1 cellular context compared by ENCODE assay signal in the genomic region with DNA sequence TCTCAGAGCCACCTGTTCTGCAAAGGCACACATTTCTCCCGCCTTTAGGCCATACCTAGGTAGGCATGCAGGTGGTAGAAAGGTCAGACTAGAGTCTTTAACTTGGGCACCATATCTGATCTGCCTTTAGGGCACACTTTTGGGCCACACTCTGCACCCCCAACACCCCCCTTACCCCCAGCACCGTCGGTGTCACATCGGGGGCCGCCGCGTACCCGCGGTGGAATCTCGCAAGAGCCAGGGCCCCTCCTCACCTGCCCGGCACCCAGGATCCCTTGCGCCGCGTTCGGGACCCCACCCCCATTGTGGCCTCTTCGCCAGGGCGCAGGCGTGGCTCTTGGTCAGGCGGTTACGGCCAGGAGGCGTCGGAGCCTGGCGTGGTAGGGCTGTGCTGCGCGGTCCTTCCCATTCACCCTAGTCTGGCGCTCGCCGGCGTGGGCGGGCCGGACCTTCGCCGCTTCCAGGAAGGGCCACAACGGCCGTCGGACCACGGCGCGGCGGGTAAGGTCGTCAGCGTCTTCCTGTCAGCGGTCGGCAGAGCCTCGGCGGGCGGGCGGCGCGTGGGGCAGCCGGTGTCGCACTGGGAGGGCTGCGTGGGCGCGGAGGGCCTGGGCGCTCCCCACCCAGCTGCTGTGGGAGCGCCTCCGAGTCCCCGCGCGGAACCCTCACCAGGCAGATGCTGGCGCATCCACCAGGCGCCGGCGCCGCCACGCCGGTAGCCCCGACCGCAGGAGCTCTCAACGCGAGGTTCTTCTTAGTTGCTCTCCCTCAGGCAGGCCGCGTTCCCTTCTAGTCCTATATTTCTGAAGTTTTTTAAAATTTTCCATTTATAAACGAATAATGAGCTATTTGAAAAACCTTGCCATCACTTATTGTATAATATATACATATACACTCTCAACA.
A peak's percentile ranks its signal among the peaks of the same experiment; 100 is the strongest.
TF ChIP-seq lines count a peak whose summit lies in the region.

A gene (plus strand): TSS at position 341 of the 903 bp plus-strand sequence. CDS start 23,028 bp downstream, outside the sequence.

TF ChIP-seq in HepG2, 621 proteins besides CTCF, POLR2A, EP300 and RAD21 (continued from another document and continues in another):
- TF ChIP-seq, protein P1, sequence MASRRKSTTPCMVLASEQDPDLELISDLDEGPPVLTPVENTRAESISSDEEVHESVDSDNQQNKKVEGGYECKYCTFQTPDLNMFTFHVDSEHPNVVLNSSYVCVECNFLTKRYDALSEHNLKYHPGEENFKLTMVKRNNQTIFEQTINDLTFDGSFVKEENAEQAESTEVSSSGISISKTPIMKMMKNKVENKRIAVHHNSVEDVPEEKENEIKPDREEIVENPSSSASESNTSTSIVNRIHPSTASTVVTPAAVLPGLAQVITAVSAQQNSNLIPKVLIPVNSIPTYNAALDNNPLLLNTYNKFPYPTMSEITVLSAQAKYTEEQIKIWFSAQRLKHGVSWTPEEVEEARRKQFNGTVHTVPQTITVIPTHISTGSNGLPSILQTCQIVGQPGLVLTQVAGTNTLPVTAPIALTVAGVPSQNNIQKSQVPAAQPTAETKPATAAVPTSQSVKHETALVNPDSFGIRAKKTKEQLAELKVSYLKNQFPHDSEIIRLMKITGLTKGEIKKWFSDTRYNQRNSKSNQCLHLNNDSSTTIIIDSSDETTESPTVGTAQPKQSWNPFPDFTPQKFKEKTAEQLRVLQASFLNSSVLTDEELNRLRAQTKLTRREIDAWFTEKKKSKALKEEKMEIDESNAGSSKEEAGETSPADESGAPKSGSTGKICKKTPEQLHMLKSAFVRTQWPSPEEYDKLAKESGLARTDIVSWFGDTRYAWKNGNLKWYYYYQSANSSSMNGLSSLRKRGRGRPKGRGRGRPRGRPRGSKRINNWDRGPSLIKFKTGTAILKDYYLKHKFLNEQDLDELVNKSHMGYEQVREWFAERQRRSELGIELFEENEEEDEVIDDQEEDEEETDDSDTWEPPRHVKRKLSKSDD (CRISPR knock-in tag; IDR thresholded peaks at IDR 0.05; ENCODE audit: low read depth): peak; percentile 97
- TF ChIP-seq ZNF816 (CRISPR knock-in tag; IDR thresholded peaks at IDR 0.05; ENCODE audit: borderline replicate concordance): 0 out of 2 replicates have a peak, but pooled peaks have one; percentile 70
- TF ChIP-seq, protein P2, sequence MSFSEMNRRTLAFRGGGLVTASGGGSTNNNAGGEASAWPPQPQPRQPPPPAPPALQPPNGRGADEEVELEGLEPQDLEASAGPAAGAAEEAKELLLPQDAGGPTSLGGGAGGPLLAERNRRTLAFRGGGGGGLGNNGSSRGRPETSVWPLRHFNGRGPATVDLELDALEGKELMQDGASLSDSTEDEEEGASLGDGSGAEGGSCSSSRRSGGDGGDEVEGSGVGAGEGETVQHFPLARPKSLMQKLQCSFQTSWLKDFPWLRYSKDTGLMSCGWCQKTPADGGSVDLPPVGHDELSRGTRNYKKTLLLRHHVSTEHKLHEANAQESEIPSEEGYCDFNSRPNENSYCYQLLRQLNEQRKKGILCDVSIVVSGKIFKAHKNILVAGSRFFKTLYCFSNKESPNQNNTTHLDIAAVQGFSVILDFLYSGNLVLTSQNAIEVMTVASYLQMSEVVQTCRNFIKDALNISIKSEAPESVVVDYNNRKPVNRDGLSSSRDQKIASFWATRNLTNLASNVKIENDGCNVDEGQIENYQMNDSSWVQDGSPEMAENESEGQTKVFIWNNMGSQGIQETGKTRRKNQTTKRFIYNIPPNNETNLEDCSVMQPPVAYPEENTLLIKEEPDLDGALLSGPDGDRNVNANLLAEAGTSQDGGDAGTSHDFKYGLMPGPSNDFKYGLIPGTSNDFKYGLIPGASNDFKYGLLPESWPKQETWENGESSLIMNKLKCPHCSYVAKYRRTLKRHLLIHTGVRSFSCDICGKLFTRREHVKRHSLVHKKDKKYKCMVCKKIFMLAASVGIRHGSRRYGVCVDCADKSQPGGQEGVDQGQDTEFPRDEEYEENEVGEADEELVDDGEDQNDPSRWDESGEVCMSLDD (CRISPR knock-in tag; IDR thresholded peaks at IDR 0.05; ENCODE audit: borderline replicate concordance): 0 out of 2 replicates have a peak, but pooled peaks have one; percentile 65
- no peak for TF ChIP-seq SRF (IDR thresholded peaks at IDR 0.05; ENCODE audit: low read depth, low read length)
- peak; percentile 97 for TF ChIP-seq ZNF253 (CRISPR knock-in tag; IDR thresholded peaks at IDR 0.05; ENCODE audit: borderline replicate concordance)
- TF ChIP-seq EZH2 (conservative IDR thresholded peaks at IDR 0.05; ENCODE audit: low read depth, low read length): no peak
- peak; percentile 96 for TF ChIP-seq ZNF501 (CRISPR knock-in tag; IDR thresholded peaks at IDR 0.05)
- peak; percentile 50; the same call in 1 of the 2 replicates for TF ChIP-seq ZNF34 (CRISPR knock-in tag; IDR thresholded peaks at IDR 0.05; ENCODE audit: borderline replicate concordance)
- peak; percentile 76 for TF ChIP-seq ERF (CRISPR knock-in tag; IDR thresholded peaks at IDR 0.05)
- peak; percentile 49; the same call in 1 of the 2 replicates for TF ChIP-seq PHF21A (CRISPR knock-in tag; IDR thresholded peaks at IDR 0.05)
- TF ChIP-seq, protein P3, sequence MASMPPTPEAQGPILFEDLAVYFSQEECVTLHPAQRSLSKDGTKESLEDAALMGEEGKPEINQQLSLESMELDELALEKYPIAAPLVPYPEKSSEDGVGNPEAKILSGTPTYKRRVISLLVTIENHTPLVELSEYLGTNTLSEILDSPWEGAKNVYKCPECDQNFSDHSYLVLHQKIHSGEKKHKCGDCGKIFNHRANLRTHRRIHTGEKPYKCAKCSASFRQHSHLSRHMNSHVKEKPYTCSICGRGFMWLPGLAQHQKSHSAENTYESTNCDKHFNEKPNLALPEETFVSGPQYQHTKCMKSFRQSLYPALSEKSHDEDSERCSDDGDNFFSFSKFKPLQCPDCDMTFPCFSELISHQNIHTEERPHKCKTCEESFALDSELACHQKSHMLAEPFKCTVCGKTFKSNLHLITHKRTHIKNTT (CRISPR knock-in tag; IDR thresholded peaks at IDR 0.05): no peak
- no peak for TF ChIP-seq FOXM1 (CRISPR knock-in tag; IDR thresholded peaks at IDR 0.05)
- peak; percentile 99 for TF ChIP-seq SALL1 (CRISPR knock-in tag; IDR thresholded peaks at IDR 0.05)
- TF ChIP-seq ZNF879 (CRISPR knock-in tag; IDR thresholded peaks at IDR 0.05): 0 out of 2 replicates have a peak, but pooled peaks have one; percentile 79
- TF ChIP-seq ZMAT3 (CRISPR knock-in tag; conservative IDR thresholded peaks at IDR 0.05): peak; percentile 94
- no peak for TF ChIP-seq ZNF510 (CRISPR knock-in tag; IDR thresholded peaks at IDR 0.05; ENCODE audit: low read depth)
- no peak for TF ChIP-seq ATM (IDR thresholded peaks at IDR 0.05; ENCODE audit: borderline replicate concordance)
- no peak; the same call in none of the 2 replicates for TF ChIP-seq ISL2 (CRISPR knock-in tag; IDR thresholded peaks at IDR 0.05)
- TF ChIP-seq TMF1 (CRISPR knock-in tag; IDR thresholded peaks at IDR 0.05; ENCODE audit: low read depth): peak; percentile 94
- no peak for TF ChIP-seq MTA3 (CRISPR knock-in tag; IDR thresholded peaks at IDR 0.05)
- TF ChIP-seq ZNF557 (CRISPR knock-in tag; IDR thresholded peaks at IDR 0.05): peak; percentile 34; the same call in 1 of the 2 replicates
- TF ChIP-seq HOXA9 (CRISPR knock-in tag; IDR thresholded peaks at IDR 0.05; ENCODE audit: borderline replicate concordance): peak; percentile 72; the same call in 1 of the 2 replicates
- peak; percentile 58 for TF ChIP-seq U2AF1 (optimal IDR thresholded peaks at IDR 0.05; ENCODE audit: low read depth, low read length)
- peak; percentile 47; the same call in 1 of the 2 replicates for TF ChIP-seq GABPA (IDR thresholded peaks at IDR 0.05; ENCODE audit: low read depth, low read length)
- TF ChIP-seq GABPA (CRISPR knock-in tag; IDR thresholded peaks at IDR 0.05; ENCODE audit: low read depth): no peak
- no peak for TF ChIP-seq ZNF24 (IDR thresholded peaks at IDR 0.05)
- TF ChIP-seq ZMYM3 (CRISPR knock-in tag; IDR thresholded peaks at IDR 0.05): peak; percentile 79
- peak; percentile 47; the same call in 1 of the 2 replicates for TF ChIP-seq HNRNPUL1 (IDR thresholded peaks at IDR 0.05; ENCODE audit: low read depth, low read length)
- TF ChIP-seq XBP1 (CRISPR knock-in tag; IDR thresholded peaks at IDR 0.05): 0 out of 2 replicates have a peak, but pooled peaks have one; percentile 43
- no peak for TF ChIP-seq ADNP (CRISPR knock-in tag; IDR thresholded peaks at IDR 0.05)
- TF ChIP-seq ZNF263 (CRISPR knock-in tag; IDR thresholded peaks at IDR 0.05): peak; percentile 71
- TF ChIP-seq, protein P4, sequence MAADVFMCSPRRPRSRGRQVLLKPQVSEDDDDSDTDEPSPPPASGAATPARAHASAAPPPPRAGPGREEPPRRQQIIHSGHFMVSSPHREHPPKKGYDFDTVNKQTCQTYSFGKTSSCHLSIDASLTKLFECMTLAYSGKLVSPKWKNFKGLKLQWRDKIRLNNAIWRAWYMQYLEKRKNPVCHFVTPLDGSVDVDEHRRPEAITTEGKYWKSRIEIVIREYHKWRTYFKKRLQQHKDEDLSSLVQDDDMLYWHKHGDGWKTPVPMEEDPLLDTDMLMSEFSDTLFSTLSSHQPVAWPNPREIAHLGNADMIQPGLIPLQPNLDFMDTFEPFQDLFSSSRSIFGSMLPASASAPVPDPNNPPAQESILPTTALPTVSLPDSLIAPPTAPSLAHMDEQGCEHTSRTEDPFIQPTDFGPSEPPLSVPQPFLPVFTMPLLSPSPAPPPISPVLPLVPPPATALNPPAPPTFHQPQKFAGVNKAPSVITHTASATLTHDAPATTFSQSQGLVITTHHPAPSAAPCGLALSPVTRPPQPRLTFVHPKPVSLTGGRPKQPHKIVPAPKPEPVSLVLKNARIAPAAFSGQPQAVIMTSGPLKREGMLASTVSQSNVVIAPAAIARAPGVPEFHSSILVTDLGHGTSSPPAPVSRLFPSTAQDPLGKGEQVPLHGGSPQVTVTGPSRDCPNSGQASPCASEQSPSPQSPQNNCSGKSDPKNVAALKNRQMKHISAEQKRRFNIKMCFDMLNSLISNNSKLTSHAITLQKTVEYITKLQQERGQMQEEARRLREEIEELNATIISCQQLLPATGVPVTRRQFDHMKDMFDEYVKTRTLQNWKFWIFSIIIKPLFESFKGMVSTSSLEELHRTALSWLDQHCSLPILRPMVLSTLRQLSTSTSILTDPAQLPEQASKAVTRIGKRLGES (CRISPR knock-in tag; IDR thresholded peaks at IDR 0.05; ENCODE audit: borderline replicate concordance): peak; percentile 79; the same call in 1 of the 2 replicates
- TF ChIP-seq NCOR1 (IDR thresholded peaks at IDR 0.05; ENCODE audit: borderline replicate concordance, low read length): no peak
- TF ChIP-seq SMC3 (IDR thresholded peaks at IDR 0.05; ENCODE audit: low read length): no peak
- peak; percentile 95 for TF ChIP-seq TEAD2 (CRISPR knock-in tag; IDR thresholded peaks at IDR 0.05)
- peak; percentile 41; the same call in 1 of the 2 replicates for TF ChIP-seq NAIF1 (CRISPR knock-in tag; IDR thresholded peaks at IDR 0.05; ENCODE audit: borderline replicate concordance)
- TF ChIP-seq, protein P5, sequence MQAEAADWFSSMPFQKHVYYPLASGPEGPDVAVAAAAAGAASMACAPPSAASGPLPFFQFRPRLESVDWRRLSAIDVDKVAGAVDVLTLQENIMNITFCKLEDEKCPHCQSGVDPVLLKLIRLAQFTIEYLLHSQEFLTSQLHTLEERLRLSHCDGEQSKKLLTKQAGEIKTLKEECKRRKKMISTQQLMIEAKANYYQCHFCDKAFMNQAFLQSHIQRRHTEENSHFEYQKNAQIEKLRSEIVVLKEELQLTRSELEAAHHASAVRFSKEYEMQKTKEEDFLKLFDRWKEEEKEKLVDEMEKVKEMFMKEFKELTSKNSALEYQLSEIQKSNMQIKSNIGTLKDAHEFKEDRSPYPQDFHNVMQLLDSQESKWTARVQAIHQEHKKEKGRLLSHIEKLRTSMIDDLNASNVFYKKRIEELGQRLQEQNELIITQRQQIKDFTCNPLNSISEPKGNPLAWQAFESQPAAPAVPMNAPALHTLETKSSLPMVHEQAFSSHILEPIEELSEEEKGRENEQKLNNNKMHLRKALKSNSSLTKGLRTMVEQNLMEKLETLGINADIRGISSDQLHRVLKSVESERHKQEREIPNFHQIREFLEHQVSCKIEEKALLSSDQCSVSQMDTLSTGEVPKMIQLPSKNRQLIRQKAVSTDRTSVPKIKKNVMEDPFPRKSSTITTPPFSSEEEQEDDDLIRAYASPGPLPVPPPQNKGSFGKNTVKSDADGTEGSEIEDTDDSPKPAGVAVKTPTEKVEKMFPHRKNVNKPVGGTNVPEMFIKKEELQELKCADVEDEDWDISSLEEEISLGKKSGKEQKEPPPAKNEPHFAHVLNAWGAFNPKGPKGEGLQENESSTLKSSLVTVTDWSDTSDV (CRISPR knock-in tag; IDR thresholded peaks at IDR 0.05): peak; percentile 96
- TF ChIP-seq, protein P6, sequence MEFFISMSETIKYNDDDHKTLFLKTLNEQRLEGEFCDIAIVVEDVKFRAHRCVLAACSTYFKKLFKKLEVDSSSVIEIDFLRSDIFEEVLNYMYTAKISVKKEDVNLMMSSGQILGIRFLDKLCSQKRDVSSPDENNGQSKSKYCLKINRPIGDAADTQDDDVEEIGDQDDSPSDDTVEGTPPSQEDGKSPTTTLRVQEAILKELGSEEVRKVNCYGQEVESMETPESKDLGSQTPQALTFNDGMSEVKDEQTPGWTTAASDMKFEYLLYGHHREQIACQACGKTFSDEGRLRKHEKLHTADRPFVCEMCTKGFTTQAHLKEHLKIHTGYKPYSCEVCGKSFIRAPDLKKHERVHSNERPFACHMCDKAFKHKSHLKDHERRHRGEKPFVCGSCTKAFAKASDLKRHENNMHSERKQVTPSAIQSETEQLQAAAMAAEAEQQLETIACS (CRISPR knock-in tag; IDR thresholded peaks at IDR 0.05): peak; percentile 60
- peak; percentile 94 for TF ChIP-seq ZNF563 (CRISPR knock-in tag; IDR thresholded peaks at IDR 0.05)
- TF ChIP-seq ZFP36 (IDR thresholded peaks at IDR 0.05; ENCODE audit: borderline replicate concordance, low read depth, low read length, partially characterized antibody): no peak
- 0 out of 2 replicates have a peak, but pooled peaks have one; percentile 69 for TF ChIP-seq YEATS2 (CRISPR knock-in tag; IDR thresholded peaks at IDR 0.05; ENCODE audit: borderline replicate concordance)
- no peak; the same call in 1 of the 2 replicates for TF ChIP-seq SIX4 (CRISPR knock-in tag; IDR thresholded peaks at IDR 0.05)
- TF ChIP-seq ZNF160 (CRISPR knock-in tag; IDR thresholded peaks at IDR 0.05): peak; percentile 94
- 0 out of 2 replicates have a peak, but pooled peaks have one; percentile 75 for TF ChIP-seq ZNF264 (CRISPR knock-in tag; IDR thresholded peaks at IDR 0.05)
- no peak for TF ChIP-seq ZNF841 (CRISPR knock-in tag; IDR thresholded peaks at IDR 0.05; ENCODE audit: borderline replicate concordance)
